ENCODE assay signal across 21 cellular contexts in the genomic region with DNA sequence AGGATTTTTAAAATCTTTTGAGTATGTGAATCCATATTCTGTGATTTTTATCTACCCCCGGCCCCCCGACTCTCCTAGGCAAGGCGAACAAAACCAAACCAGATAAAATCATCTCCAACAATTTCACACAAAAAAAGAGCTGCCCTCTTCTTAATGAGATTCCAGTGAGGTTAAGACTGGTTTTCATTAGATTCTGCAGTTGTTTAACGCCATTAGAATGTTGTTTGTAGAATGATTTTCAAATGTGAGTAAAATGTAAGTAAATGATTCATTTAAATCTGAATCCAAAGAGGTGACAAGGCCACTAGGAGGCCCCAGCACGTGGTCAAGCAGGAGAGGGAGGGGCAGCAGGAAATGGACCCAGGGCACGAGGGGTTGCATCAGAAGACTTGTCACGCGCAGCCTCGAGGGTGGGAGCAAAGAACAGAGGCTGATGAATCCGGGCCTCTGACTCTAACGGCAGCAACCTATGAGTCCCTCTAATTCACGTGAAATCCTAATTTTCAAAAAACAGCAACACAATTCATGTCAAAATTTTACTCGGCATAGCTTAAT. TPM values are rescaled to one million over a fixed set of nuclear protein-coding genes. Genes with fewer than 3 reads are reported as not detected.
DNase-seq lines count a peak whose midpoint lies in the region; ATAC-seq lines count a peak whose summit lies in the region.
"Had no signal": no experiment of that assay in that cellular context is flagged by ENCODE, and none has a peak within 500 bp of the region (broad histone marks: within the 10 kb centered on the region; RNA-seq: fewer than 3 reads in every experiment).

No MANE protein-coding gene starts in this region.

- in situ Hi-C loops in GM23248 (cut with MboI) = no loop called here

- no peaks in the 10 kb centered on the region for H3K4me1 ChIP-seq in GM23248 (ENCODE audit: insufficient read depth)
- H3K4me1 ChIP-seq in mesendoderm (ENCODE audit: control insufficient read depth, low read depth, low read length) = no peaks in the 10 kb centered on the region
- H3K4me1 ChIP-seq: foreskin keratinocyte, testis had no signal

- no peak overlapping the region for H4K8ac ChIP-seq in mesendoderm (ENCODE audit: low read depth, low read length)

- H3K4ac ChIP-seq in mesendoderm (ENCODE audit: low read depth, low read length) = no peak overlapping the region

- no peaks in the 10 kb centered on the region for H3K9me2 ChIP-seq in GM23248 (ENCODE audit: insufficient read depth)

- H3K4me3 Mint-ChIP-seq in activated T-cell treated with anti-CD3 and anti-CD28 coated beads, Interleukin-2, amount 50 U/mL, for 72 hours = no peak overlapping the region
- H3K4me3 Mint-ChIP-seq: activated CD8-positive, alpha-beta memory T cell treated with anti-CD3 and anti-CD28 coated beads, Interleukin-2, amount 10 ng/mL, durations not matched to agents 7 days and 5 days; activated naive CD8-positive, alpha-beta T cell treated with anti-CD3 and anti-CD28 coated beads, Interleukin-2, amount 50 U/mL, for 24 hours; CD4-positive, alpha-beta memory T cell had no signal

- H3K4me2 ChIP-seq in GM23248 (ENCODE audit: unreplicated experiment) (no peak overlapping the region), mesendoderm (ENCODE audit: low read length) (no peak overlapping the region)

- peaks cover 0 to 2% of the 10 kb centered on the region in 2 donors for H3K9me3 Mint-ChIP-seq in activated T-cell treated with anti-CD3 and anti-CD28 coated beads, Interleukin-2, amount 50 U/mL, for 72 hours
- H3K9me3 Mint-ChIP-seq: activated naive CD8-positive, alpha-beta T cell treated with anti-CD3 and anti-CD28 coated beads, Interleukin-2, amount 50 U/mL, for 24 hours had no signal

- no peak overlapping the region for H2BK15ac ChIP-seq in mesendoderm (replicated peaks; ENCODE audit: low read depth)

- H3K27me3 ChIP-seq in GM23248 (replicated peaks; ENCODE audit: insufficient read depth) (no peaks in the 10 kb centered on the region), mesendoderm (ENCODE audit: insufficient read depth, low read length, poor library complexity) (no peaks in the 10 kb centered on the region)
- H3K27me3 ChIP-seq: testis had no signal

- H3K27me3 Mint-ChIP-seq in activated T-cell treated with anti-CD3 and anti-CD28 coated beads, Interleukin-2, amount 50 U/mL, for 72 hours (ENCODE audit: low read depth) = peaks cover 50% of the 10 kb centered on the region

- DNase-seq in GM23248 (peak; percentile 5), OCI-M1 (lab: John Stamatoyannopoulos, UW) (peak; percentile 11), foreskin melanocyte (peak; percentile 81), mesendoderm (peak; percentile 62), ureter (ENCODE audit: low spot score) (no peak)
- no peak for DNase-seq in activated T-cell treated with anti-CD3 and anti-CD28 coated beads, Interleukin-2, amount 50 U/mL, for 72 hours
- DNase-seq: activated CD4-positive, CD25-positive, alpha-beta regulatory T cell treated with anti-CD3 and anti-CD28 coated beads, Interleukin-2, amount 50 U/mL, for 72 hours; activated CD8-positive, alpha-beta memory T cell treated with anti-CD3 and anti-CD28 coated beads, Interleukin-2, amount 10 ng/mL, durations not matched to agents 7 days and 5 days; activated naive CD8-positive, alpha-beta T cell treated with anti-CD3 and anti-CD28 coated beads, Interleukin-2, amount 50 U/mL, for 24 hours; CD4-positive, alpha-beta memory T cell; foreskin keratinocyte; left cardiac atrium; NCI-H1105; NCI-H2107; SIG-M5; stimulated activated CD4-positive, alpha-beta T cell treated with anti-CD3 and anti-CD28 coated beads, Interleukin-12 subunit alpha, Interleukin-12 subunit beta, amount 100 ng/mL, for 4 hours; testis had no signal

- 65% methylated on average over 13 of the region's 13 CpGs for WGBS in GM23248 (ENCODE audit: low coverage in 1 of 2, low lambda C conversion rate in 2 of 2, missing lambda C conversion rate in 2 of 2), 2 experiments
- WGBS in mesendoderm (ENCODE audit: extremely low coverage, insufficient coverage, low lambda C conversion rate) = no CpG with 5 or more reads among the region's 13 CpGs

- H3K36me3 Mint-ChIP-seq in activated T-cell treated with anti-CD3 and anti-CD28 coated beads, Interleukin-2, amount 50 U/mL, for 72 hours (ENCODE audit: insufficient read depth in 2 of 2) = no peaks in the 10 kb centered on the region
- H3K36me3 Mint-ChIP-seq: activated CD8-positive, alpha-beta memory T cell treated with anti-CD3 and anti-CD28 coated beads, Interleukin-2, amount 10 ng/mL, durations not matched to agents 7 days and 5 days; CD4-positive, alpha-beta memory T cell had no signal

- no peak overlapping the region for H3K23ac ChIP-seq in mesendoderm (ENCODE audit: low read length)

- no peaks in the 10 kb centered on the region for H3K36me3 ChIP-seq in GM23248 (ENCODE audit: low read depth)
- H3K36me3 ChIP-seq in mesendoderm (ENCODE audit: control insufficient read depth, insufficient read depth, low read length) = no peaks in the 10 kb centered on the region
- H3K36me3 ChIP-seq: neutrophil had no signal

- no peak overlapping the region for H2BK120ac ChIP-seq in mesendoderm (ENCODE audit: low read depth, low read length)

- H3K79me2 ChIP-seq in GM23248 (ENCODE audit: insufficient read depth) (no peaks in the 10 kb centered on the region), mesendoderm (ENCODE audit: control insufficient read depth, insufficient read depth, low read length) (no peaks in the 10 kb centered on the region)

- H3K4me3 ChIP-seq in GM23248 (no peak overlapping the region), mesendoderm (ENCODE audit: low read length) (no peak overlapping the region)
- H3K4me3 ChIP-seq: coronary artery, testis had no signal

- no peaks in the 10 kb centered on the region for H3K4me1 Mint-ChIP-seq in activated T-cell treated with anti-CD3 and anti-CD28 coated beads, Interleukin-2, amount 50 U/mL, for 72 hours (ENCODE audit: low read depth)
- H3K4me1 Mint-ChIP-seq: activated CD8-positive, alpha-beta memory T cell treated with anti-CD3 and anti-CD28 coated beads, Interleukin-2, amount 10 ng/mL, durations not matched to agents 7 days and 5 days; activated naive CD8-positive, alpha-beta T cell treated with anti-CD3 and anti-CD28 coated beads, Interleukin-2, amount 50 U/mL, for 24 hours; CD4-positive, alpha-beta memory T cell had no signal

- H3K18ac ChIP-seq in mesendoderm (ENCODE audit: low read length) = no peak overlapping the region

- H3K9ac ChIP-seq in GM23248 (no peak overlapping the region), mesendoderm (ENCODE audit: low read length) (no peak overlapping the region)

- no peaks in the 10 kb centered on the region for H3F3A ChIP-seq in GM23248 (ENCODE audit: insufficient read depth)

- ATAC-seq in GM18870 (IDR thresholded peaks at IDR 0.05; ENCODE audit: unreplicated experiment) (no peak), GM18868 (IDR thresholded peaks at IDR 0.05; ENCODE audit: unreplicated experiment) (no peak)
- no peak for ATAC-seq in activated T-cell treated with anti-CD3 and anti-CD28 coated beads, Interleukin-2, amount 50 U/mL, for 72 hours (replicated peaks in 1 of 2)
- ATAC-seq: activated CD8-positive, alpha-beta memory T cell treated with anti-CD3 and anti-CD28 coated beads, Interleukin-2, amount 10 ng/mL, durations not matched to agents 7 days and 5 days; activated naive CD8-positive, alpha-beta T cell treated with anti-CD3 and anti-CD28 coated beads, Interleukin-2, amount 50 U/mL, for 24 hours; foreskin keratinocyte; left cardiac atrium had no signal

- H4K5ac ChIP-seq in mesendoderm (ENCODE audit: low read length) = no peak overlapping the region

- H3K79me1 ChIP-seq in mesendoderm (ENCODE audit: low read length) = no peaks in the 10 kb centered on the region

- no peak overlapping the region for H3K27ac Mint-ChIP-seq in activated T-cell treated with anti-CD3 and anti-CD28 coated beads, Interleukin-2, amount 50 U/mL, for 72 hours
- H3K27ac Mint-ChIP-seq: activated CD8-positive, alpha-beta memory T cell treated with anti-CD3 and anti-CD28 coated beads, Interleukin-2, amount 10 ng/mL, durations not matched to agents 7 days and 5 days; activated naive CD8-positive, alpha-beta T cell treated with anti-CD3 and anti-CD28 coated beads, Interleukin-2, amount 50 U/mL, for 24 hours; CD4-positive, alpha-beta memory T cell had no signal

- H2BK5ac ChIP-seq in mesendoderm (ENCODE audit: low read length) = no peak overlapping the region

- no peak overlapping the region for H3K27ac ChIP-seq in GM23248
- no peak overlapping the region for H3K27ac ChIP-seq in mesendoderm (ENCODE audit: low read depth, low read length)
- H3K27ac ChIP-seq: coronary artery, foreskin keratinocyte, neutrophil, testis had no signal

- H3K56ac ChIP-seq in mesendoderm (ENCODE audit: low read length) = no peak overlapping the region

- no peak overlapping the region for H2AFZ ChIP-seq in GM23248

- no peak overlapping the region for H2AK5ac ChIP-seq in mesendoderm (ENCODE audit: low read length)

- H4K20me1 ChIP-seq in GM23248 (ENCODE audit: insufficient read depth) = no peaks in the 10 kb centered on the region

- H3K9me3 ChIP-seq in GM23248 (ENCODE audit: low read depth) = no peaks in the 10 kb centered on the region
- H3K9me3 ChIP-seq: neutrophil, testis had no signal

RNA-seq across cellular contexts. Expression of gene KLHL29, which starts 24.3 kb away (rescaled TPM):
- 4.7 and 6.4 TPM in 2 replicates for total RNA-seq in GM23248 (2014; rRNA removed; shearing (Covaris generic))
- 1.7 and 1.9 TPM in 2 replicates for polyA plus RNA-seq in GM23248 (2016; fragmentation: Nextera tagmentation; extraction: Ambion mirVana)
- 1.7 TPM for polyA plus RNA-seq in mesendoderm (2013, experiment 1 of 2)
- polyA plus RNA-seq in mesendoderm (2013, experiment 2 of 2) = 1.6 TPM
- total RNA-seq in activated T-cell treated with anti-CD3 and anti-CD28 coated beads, Interleukin-2, amount 50 U/mL, for 72 hours = 1 to 10 TPM; 2.5 to 4.0 TPM
- total RNA-seq in ureter = 16.8 TPM

Comparison
In these comparisons a context has a peak if more than half of its experiments do, and no peak if none do; other contexts are left out.
1. DNase-seq: peak in GM23248 (single experiment), OCI-M1 (single experiment), foreskin melanocyte (single experiment) and mesendoderm (single experiment); none in activated T-cell treated with anti-CD3 and anti-CD28 coated beads, Interleukin-2, amount 50 U/mL, for 72 hours (0 of 2) and ureter (single experiment).